12 cellular contexts compared by ENCODE assay signal in the genomic region with DNA sequence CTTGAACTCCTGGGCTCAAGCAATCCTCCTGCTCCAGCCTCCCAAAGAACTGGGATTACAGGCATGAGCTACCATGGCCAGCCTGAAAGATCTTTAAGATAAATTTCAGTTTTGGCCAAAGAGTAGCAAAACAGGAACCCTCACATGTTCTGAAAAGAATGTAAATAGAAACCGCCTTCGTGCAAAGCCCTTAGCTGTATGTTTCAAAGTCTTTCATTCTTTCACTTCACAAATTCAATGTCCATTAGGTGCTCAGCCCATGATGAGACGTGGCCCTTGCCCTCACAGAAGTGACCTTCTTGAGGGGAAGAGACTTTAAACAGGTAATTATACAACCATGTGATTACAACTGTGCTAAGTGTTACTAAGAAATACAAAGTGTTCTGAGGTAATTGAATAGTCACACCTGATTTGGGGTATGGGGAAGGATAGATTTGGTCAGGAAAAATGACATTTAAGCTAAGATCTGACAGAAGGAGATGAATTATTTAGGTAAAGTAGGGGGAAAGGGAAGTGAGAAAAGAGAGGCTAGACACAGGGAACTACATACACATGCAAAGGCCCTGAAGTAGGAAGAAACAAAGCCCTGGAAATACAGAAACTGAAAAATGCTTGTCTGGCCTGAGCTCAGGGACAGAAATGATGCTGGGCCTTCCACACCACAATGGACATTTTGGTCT. TPM values are rescaled to one million over a fixed set of nuclear protein-coding genes. Genes with fewer than 3 reads are reported as not detected.
DNase-seq lines count a peak whose midpoint lies in the region; ATAC-seq and TF ChIP-seq lines count a peak whose summit lies in the region.
"Had no signal": no experiment of that assay in that cellular context is flagged by ENCODE, and none has a peak within 500 bp of the region (broad histone marks: within the 10 kb centered on the region; RNA-seq: fewer than 3 reads in every experiment).

No MANE protein-coding gene starts in this region.

- no peak overlapping the region for H3K4me3 Mint-ChIP-seq in naive thymus-derived CD4-positive, alpha-beta T cell
- no peak overlapping the region for H3K4me3 Mint-ChIP-seq in CD4-positive, alpha-beta T cell

- H3K27me3 Mint-ChIP-seq in naive thymus-derived CD4-positive, alpha-beta T cell = no peaks in the 10 kb centered on the region
- H3K27me3 Mint-ChIP-seq in CD4-positive, alpha-beta T cell = no peaks in the 10 kb centered on the region

- H3K27ac ChIP-seq in HL-60 (replicated peaks) (peak overlapping the region; percentile 60), substantia nigra (ENCODE audit: low read depth, low read length, poor library complexity, severe bottlenecking) (no peak overlapping the region)
- no peak overlapping the region for H3K27ac ChIP-seq in naive thymus-derived CD4-positive, alpha-beta T cell (ENCODE audit: low read depth, low read length)
- no peak overlapping the region for H3K27ac ChIP-seq in CD4-positive, alpha-beta T cell (ENCODE audit: low read depth, low read length)

- intact Hi-C loops in naive thymus-derived CD4-positive, alpha-beta T cell (cut with micrococcal nuclease) = no loop called here
- intact Hi-C loops in CD4-positive, alpha-beta T cell (cut with DNase I, micrococcal nuclease) = no loop called here

- no peak for TF ChIP-seq CTCF in HL-60 (IDR thresholded peaks at IDR 0.05; ENCODE audit: insufficient read depth, low read length)
- no peak for TF ChIP-seq CTCF in CD4-positive, alpha-beta T cell (IDR thresholded peaks at IDR 0.05)

- CTCF ChIA-PET in naive thymus-derived CD4-positive, alpha-beta T cell (lab: Charles Lee) = interaction anchor here (0.6 kb wide), 1 partner anchor 71 kb away, joined by 3 read pairs; no protein-coding TSS in a partner anchor
- CTCF ChIA-PET in CD4-positive, alpha-beta T cell (lab: Charles Lee) = no interaction called here

- H3K4me1 ChIP-seq in naive thymus-derived CD4-positive, alpha-beta T cell (ENCODE audit: control insufficient read depth in 2 of 2, insufficient read depth in 2 of 2, low read length in 2 of 2) = no peaks in the 10 kb centered on the region

- ATAC-seq in GM18498 (IDR thresholded peaks at IDR 0.05; ENCODE audit: unreplicated experiment) (peak; percentile 74), GM21619 (IDR thresholded peaks at IDR 0.05; ENCODE audit: unreplicated experiment) (peak; percentile 49), esophagus mucosa (no peak)
- peak; percentile 40 for ATAC-seq in naive thymus-derived CD4-positive, alpha-beta T cell
- ATAC-seq in CD4-positive, alpha-beta T cell (ENCODE audit: poor library complexity) = no peak

- POLR2A ChIA-PET in naive thymus-derived CD4-positive, alpha-beta T cell (lab: Charles Lee) = interaction anchor here (0.7 to 1.6 kb wide), 3 partner anchors 11 to 20 kb away, joined by 3 to 7 read pairs (median 4); partner anchors contain the start of gene HSPBAP1
- POLR2A ChIA-PET in CD4-positive, alpha-beta T cell (lab: Charles Lee) = interaction anchor here (1.1 to 1.4 kb wide), 2 partner anchors 13 to 20 kb away, joined by 3 to 10 read pairs; partner anchors contain the start of gene HSPBAP1

- peak overlapping the region in 1 of 9 donors; percentile 26 for H3K27ac Mint-ChIP-seq in naive thymus-derived CD4-positive, alpha-beta T cell
- H3K27ac Mint-ChIP-seq in CD4-positive, alpha-beta T cell = no peak overlapping the region

- H3K36me3 ChIP-seq in naive thymus-derived CD4-positive, alpha-beta T cell (ENCODE audit: control insufficient read depth in 2 of 3, insufficient read depth in 3 of 3, low read length in 3 of 3) = peaks cover 0 to 5% (median 0%) of the 10 kb centered on the region in 3 experiments

- DNase-seq in HL-60 (ENCODE audit: low read depth in 1 of 2, low spot score in 1 of 2) = no peak
- no peak for DNase-seq in naive thymus-derived CD4-positive, alpha-beta T cell
- no peak for DNase-seq in NCI-H2107 treated with DMSO at 0.1 percent for 48 hours (lab: John Stamatoyannopoulos, UW; ENCODE audit: unreplicated experiment)
- no peak for DNase-seq in substantia nigra (lab: John Stamatoyannopoulos, UW)
- DNase-seq in CD4-positive, alpha-beta T cell = no peak
- DNase-seq: adrenal gland; C1 segment of cervical spinal cord; NCI-H345; stimulated activated CD4-positive, alpha-beta T cell treated with anti-CD3 and anti-CD28 coated beads, Interleukin-15, amount 100 ng/mL, for 24 hours had no signal

- no peak overlapping the region for H3K4me3 ChIP-seq in HL-60 (replicated peaks; ENCODE audit: insufficient read depth, low read length)
- H3K4me3 ChIP-seq in naive thymus-derived CD4-positive, alpha-beta T cell (ENCODE audit: low read length) = no peak overlapping the region
- H3K4me3 ChIP-seq: adrenal gland had no signal

- H3K36me3 Mint-ChIP-seq in naive thymus-derived CD4-positive, alpha-beta T cell = peaks cover 3 to 23% (median 13%) of the 10 kb centered on the region in 5 donors
- H3K36me3 Mint-ChIP-seq in CD4-positive, alpha-beta T cell (ENCODE audit: low read depth) = peaks cover 20% of the 10 kb centered on the region

- H3K9me3 Mint-ChIP-seq in naive thymus-derived CD4-positive, alpha-beta T cell = no peaks in the 10 kb centered on the region
- H3K9me3 Mint-ChIP-seq in CD4-positive, alpha-beta T cell = no peaks in the 10 kb centered on the region

- no peaks in the 10 kb centered on the region for H3K27me3 ChIP-seq in HL-60 (ENCODE audit: insufficient read depth, poor library complexity, severe bottlenecking)
- H3K27me3 ChIP-seq in naive thymus-derived CD4-positive, alpha-beta T cell (ENCODE audit: control insufficient read depth in 2 of 2, insufficient read depth in 2 of 2, low read length in 2 of 2) = no peaks in the 10 kb centered on the region
- H3K27me3 ChIP-seq in CD4-positive, alpha-beta T cell (ENCODE audit: control insufficient read depth, insufficient read depth, low read length) = no peaks in the 10 kb centered on the region
- H3K27me3 ChIP-seq: adrenal gland had no signal

- H3K4me1 Mint-ChIP-seq in naive thymus-derived CD4-positive, alpha-beta T cell = peaks cover 0 to 6% (median 0%) of the 10 kb centered on the region in 7 donors
- H3K4me1 Mint-ChIP-seq in CD4-positive, alpha-beta T cell (ENCODE audit: low read depth) = no peaks in the 10 kb centered on the region

- H3K9me3 ChIP-seq in naive thymus-derived CD4-positive, alpha-beta T cell (ENCODE audit: control insufficient read depth in 2 of 3, low read length in 3 of 3) = no peaks in the 10 kb centered on the region
- H3K9me3 ChIP-seq in CD4-positive, alpha-beta T cell (ENCODE audit: control insufficient read depth, low read length) = no peaks in the 10 kb centered on the region
- H3K9me3 ChIP-seq: adrenal gland had no signal

RNA-seq across cellular contexts. Expression of gene HSPBAP1, which starts 19.6 kb away (rescaled TPM):
- 10 to 100 TPM in 4 of 5 experiments, 1 to 10 TPM in 1; 9.0 to 31.5 (median 23.3) TPM for total RNA-seq in naive thymus-derived CD4-positive, alpha-beta T cell
- 10 to 100 TPM in 1 of 2 donors, 1 to 10 TPM in 1; 7.1 to 11.1 TPM for polyA plus RNA-seq in naive thymus-derived CD4-positive, alpha-beta T cell
- 3.3 TPM for total RNA-seq in esophagus mucosa
- 10 to 100 TPM in 1 of 2 experiments, 1 to 10 TPM in 1; 9.3 to 11.0 TPM for total RNA-seq in CD4-positive, alpha-beta T cell

RNA-seq across cellular contexts. Expression of gene SLC49A4, which starts 20.9 kb away (rescaled TPM):
- 10 to 100 TPM in 1 of 5 experiments, 1 to 10 TPM in 4; 2.8 to 12.9 (median 8.4) TPM for total RNA-seq in naive thymus-derived CD4-positive, alpha-beta T cell
- polyA plus RNA-seq in naive thymus-derived CD4-positive, alpha-beta T cell = 1 to 10 TPM; 1.9 to 2.1 TPM
- total RNA-seq in esophagus mucosa = 10.3 TPM
- total RNA-seq in CD4-positive, alpha-beta T cell = 1 to 10 TPM; 4.7 to 5.1 TPM

Comparison
In these comparisons a context has a peak if more than half of its experiments do, and no peak if none do; other contexts are left out.
1. ATAC-seq: peak in GM18498 (single experiment), GM21619 (single experiment) and naive thymus-derived CD4-positive, alpha-beta T cell (single experiment); none in esophagus mucosa (single experiment) and CD4-positive, alpha-beta T cell (single experiment).